ENCODE assay signal across 21 cellular contexts in the genomic region with DNA sequence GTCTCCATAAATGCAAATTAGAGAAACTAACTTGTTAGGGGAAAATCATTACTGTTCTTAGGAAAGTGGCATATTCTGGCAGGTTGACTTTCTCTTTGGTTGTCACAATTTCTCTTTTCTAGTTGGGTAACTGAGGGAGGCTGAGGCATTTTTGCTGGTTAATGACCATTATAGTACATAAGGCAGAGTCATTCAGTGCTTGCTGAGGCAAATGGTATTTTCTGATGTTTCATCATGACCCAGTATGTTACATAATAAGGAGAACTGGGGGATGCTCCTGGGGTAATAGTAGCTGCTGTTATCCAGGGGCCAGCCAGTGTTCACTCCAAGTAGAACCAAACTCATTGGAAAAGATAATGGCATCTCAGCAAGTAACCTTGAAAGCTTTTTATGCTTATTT.
DNase-seq lines count a peak whose midpoint lies in the region; ATAC-seq and TF ChIP-seq lines count a peak whose summit lies in the region.
"Had no signal": no experiment of that assay in that cellular context is flagged by ENCODE, and none has a peak within 500 bp of the region (broad histone marks: within the 10 kb centered on the region; RNA-seq: fewer than 3 reads in every experiment).

No MANE protein-coding gene starts in this region.

- peak overlapping the region; percentile 7 for H3K27ac Mint-ChIP-seq in activated CD4-positive, alpha-beta memory T cell treated with anti-CD3 and anti-CD28 coated beads for 36 hours
- H3K27ac Mint-ChIP-seq in activated CD4-positive, alpha-beta memory T cell treated with anti-CD3 and anti-CD28 coated beads, Interleukin-2, amount 10 ng/mL, durations not matched to agents 7 days and 5 days, result no peak overlapping the region
- H3K27ac Mint-ChIP-seq in GM23338, result peak overlapping the region; percentile 7; the same call in 1 of the 2 replicates
- H3K27ac Mint-ChIP-seq in activated T-helper 17 cell treated with anti-CD3 and anti-CD28 coated beads, Interleukin-2, amount 50 U/mL, for 72 hours, result peak overlapping the region; percentile 62
- peak overlapping the region; percentile 45 for H3K27ac Mint-ChIP-seq in nephron progenitor cell
- H3K27ac Mint-ChIP-seq: memory B cell had no signal

- POLR2A ChIA-PET in activated CD4-positive, alpha-beta memory T cell treated with anti-CD3 and anti-CD28 coated beads for 36 hours (lab: Charles Lee), result no interaction called here
- POLR2A ChIA-PET in activated CD4-positive, alpha-beta memory T cell treated with anti-CD3 and anti-CD28 coated beads, Interleukin-2, amount 10 ng/mL, durations not matched to agents 7 days and 5 days (lab: Charles Lee), result no interaction called here

- H3K79me2 ChIP-seq in GM23338 (replicated peaks; ENCODE audit: insufficient read depth), result no peaks in the 10 kb centered on the region

- ATAC-seq in GM23338, result no peak
- ATAC-seq in activated T-helper 17 cell treated with anti-CD3 and anti-CD28 coated beads, Interleukin-2, amount 50 U/mL, for 72 hours (replicated peaks), result no peak
- no peak for ATAC-seq in GM18861 (IDR thresholded peaks at IDR 0.05; ENCODE audit: unreplicated experiment)
- ATAC-seq: left cardiac atrium had no signal

- no peaks in the 10 kb centered on the region for H3K9me2 ChIP-seq in GM23338 (ENCODE audit: insufficient read depth)

- peaks cover 62% of the 10 kb centered on the region for H3K36me3 ChIP-seq in GM23338 (ENCODE audit: insufficient read depth)

- no peak for DNase-seq in activated CD4-positive, alpha-beta memory T cell treated with anti-CD3 and anti-CD28 coated beads for 36 hours
- DNase-seq in activated CD4-positive, alpha-beta memory T cell treated with anti-CD3 and anti-CD28 coated beads, Interleukin-2, amount 10 ng/mL, durations not matched to agents 7 days and 5 days, result no peak
- DNase-seq in GM23338 (ENCODE audit: low spot score) (no peak), nephron progenitor cell (no peak), NCI-H526 treated with DMSO at 0.1 percent for 48 hours (lab: John Stamatoyannopoulos, UW) (no peak)
- no peak for DNase-seq in activated naive CD4-positive, alpha-beta T cell treated with anti-CD3 and anti-CD28 coated beads, Interleukin-2, amount 50 U/mL, for 16 hours
- DNase-seq: activated CD4-positive, alpha-beta T cell treated with anti-CD3 and anti-CD28 coated beads for 48 hours; activated gamma-delta T cell; anterior cingulate cortex; caudate nucleus; H7; Kasumi-1; left cardiac atrium; NCI-H1417; NCI-H2107; NCI-H510A treated with DMSO at 0.1 percent for 48 hours; substantia nigra had no signal

- H3K27me3 Mint-ChIP-seq in activated CD4-positive, alpha-beta memory T cell treated with anti-CD3 and anti-CD28 coated beads for 36 hours, result no peaks in the 10 kb centered on the region
- no peaks in the 10 kb centered on the region for H3K27me3 Mint-ChIP-seq in activated CD4-positive, alpha-beta memory T cell treated with anti-CD3 and anti-CD28 coated beads, Interleukin-2, amount 10 ng/mL, durations not matched to agents 7 days and 5 days
- H3K27me3 Mint-ChIP-seq in GM23338 (ENCODE audit: insufficient read depth, low read depth, poor library complexity) (no peaks in the 10 kb centered on the region), nephron progenitor cell (ENCODE audit: low read depth, poor library complexity) (peaks cover 4% of the 10 kb centered on the region)
- no peaks in the 10 kb centered on the region for H3K27me3 Mint-ChIP-seq in activated T-helper 17 cell treated with anti-CD3 and anti-CD28 coated beads, Interleukin-2, amount 50 U/mL, for 72 hours
- H3K27me3 Mint-ChIP-seq: memory B cell had no signal

- intact Hi-C loops in activated CD4-positive, alpha-beta memory T cell treated with anti-CD3 and anti-CD28 coated beads for 36 hours (cut with micrococcal nuclease), result no loop called here

- no peaks in the 10 kb centered on the region for H3K27me3 ChIP-seq in GM23338 (ENCODE audit: insufficient read depth)

- no peak overlapping the region for H3K27ac ChIP-seq in GM23338 (ENCODE audit: low read depth)

- peaks cover 36% of the 10 kb centered on the region for H3K36me3 Mint-ChIP-seq in activated CD4-positive, alpha-beta memory T cell treated with anti-CD3 and anti-CD28 coated beads for 36 hours
- peaks cover 49% of the 10 kb centered on the region for H3K36me3 Mint-ChIP-seq in activated CD4-positive, alpha-beta memory T cell treated with anti-CD3 and anti-CD28 coated beads, Interleukin-2, amount 10 ng/mL, durations not matched to agents 7 days and 5 days (ENCODE audit: low read depth)
- H3K36me3 Mint-ChIP-seq in GM23338 (ENCODE audit: low read depth) (peaks cover 87% of the 10 kb centered on the region), nephron progenitor cell (ENCODE audit: low read depth) (peaks cover 25% of the 10 kb centered on the region)
- H3K36me3 Mint-ChIP-seq in activated T-helper 17 cell treated with anti-CD3 and anti-CD28 coated beads, Interleukin-2, amount 50 U/mL, for 72 hours (ENCODE audit: low read depth), result peaks cover 91% of the 10 kb centered on the region

- H3K4me1 ChIP-seq in GM23338 (ENCODE audit: insufficient read depth), result no peaks in the 10 kb centered on the region

- H3K9me3 Mint-ChIP-seq in activated CD4-positive, alpha-beta memory T cell treated with anti-CD3 and anti-CD28 coated beads for 36 hours, result no peaks in the 10 kb centered on the region
- H3K9me3 Mint-ChIP-seq in activated CD4-positive, alpha-beta memory T cell treated with anti-CD3 and anti-CD28 coated beads, Interleukin-2, amount 10 ng/mL, durations not matched to agents 7 days and 5 days, result no peaks in the 10 kb centered on the region
- no peaks in the 10 kb centered on the region for H3K9me3 Mint-ChIP-seq in GM23338
- H3K9me3 Mint-ChIP-seq in activated T-helper 17 cell treated with anti-CD3 and anti-CD28 coated beads, Interleukin-2, amount 50 U/mL, for 72 hours, result no peaks in the 10 kb centered on the region
- no peaks in the 10 kb centered on the region for H3K9me3 Mint-ChIP-seq in nephron progenitor cell
- H3K9me3 Mint-ChIP-seq: CD14-positive monocyte, memory B cell had no signal

- no peak overlapping the region for H3K4me2 ChIP-seq in GM23338

- no peak overlapping the region for H3K4me3 ChIP-seq in GM23338

- no peak for TF ChIP-seq CTCF in GM23338 (conservative IDR thresholded peaks at IDR 0.05; ENCODE audit: low read depth in 2 of 2)
- TF ChIP-seq CTCF in nephron progenitor cell (IDR thresholded peaks at IDR 0.05), result no peak

- H2AFZ ChIP-seq in GM23338, result no peak overlapping the region

- H3F3A ChIP-seq in GM23338 (replicated peaks; ENCODE audit: low read depth), result no peaks in the 10 kb centered on the region

- H3K4me1 Mint-ChIP-seq in activated CD4-positive, alpha-beta memory T cell treated with anti-CD3 and anti-CD28 coated beads for 36 hours (ENCODE audit: low read depth), result peaks cover 32% of the 10 kb centered on the region
- no peaks in the 10 kb centered on the region for H3K4me1 Mint-ChIP-seq in activated CD4-positive, alpha-beta memory T cell treated with anti-CD3 and anti-CD28 coated beads, Interleukin-2, amount 10 ng/mL, durations not matched to agents 7 days and 5 days
- H3K4me1 Mint-ChIP-seq in GM23338, result no peaks in the 10 kb centered on the region
- H3K4me1 Mint-ChIP-seq in activated T-helper 17 cell treated with anti-CD3 and anti-CD28 coated beads, Interleukin-2, amount 50 U/mL, for 72 hours, result peaks cover 7% of the 10 kb centered on the region
- H3K4me1 Mint-ChIP-seq in nephron progenitor cell, result peaks cover 6% of the 10 kb centered on the region
- H3K4me1 Mint-ChIP-seq: memory B cell had no signal

- H4K20me1 ChIP-seq in GM23338 (replicated peaks; ENCODE audit: insufficient read depth), result no peaks in the 10 kb centered on the region; the same call in 1 of the 2 replicates

- H3K4me3 Mint-ChIP-seq in activated CD4-positive, alpha-beta memory T cell treated with anti-CD3 and anti-CD28 coated beads for 36 hours, result no peak overlapping the region
- H3K4me3 Mint-ChIP-seq in activated CD4-positive, alpha-beta memory T cell treated with anti-CD3 and anti-CD28 coated beads, Interleukin-2, amount 10 ng/mL, durations not matched to agents 7 days and 5 days, result no peak overlapping the region
- H3K4me3 Mint-ChIP-seq in GM23338, result no peak overlapping the region
- H3K4me3 Mint-ChIP-seq in activated T-helper 17 cell treated with anti-CD3 and anti-CD28 coated beads, Interleukin-2, amount 50 U/mL, for 72 hours, result no peak overlapping the region
- H3K4me3 Mint-ChIP-seq in nephron progenitor cell, result no peak overlapping the region
- H3K4me3 Mint-ChIP-seq: CD14-positive monocyte, memory B cell had no signal

- CTCF ChIA-PET in activated CD4-positive, alpha-beta memory T cell treated with anti-CD3 and anti-CD28 coated beads for 36 hours (lab: Charles Lee), result no interaction called here
- CTCF ChIA-PET in activated CD4-positive, alpha-beta memory T cell treated with anti-CD3 and anti-CD28 coated beads, Interleukin-2, amount 10 ng/mL, durations not matched to agents 7 days and 5 days (lab: Charles Lee), result no interaction called here
